In the genomic region with DNA sequence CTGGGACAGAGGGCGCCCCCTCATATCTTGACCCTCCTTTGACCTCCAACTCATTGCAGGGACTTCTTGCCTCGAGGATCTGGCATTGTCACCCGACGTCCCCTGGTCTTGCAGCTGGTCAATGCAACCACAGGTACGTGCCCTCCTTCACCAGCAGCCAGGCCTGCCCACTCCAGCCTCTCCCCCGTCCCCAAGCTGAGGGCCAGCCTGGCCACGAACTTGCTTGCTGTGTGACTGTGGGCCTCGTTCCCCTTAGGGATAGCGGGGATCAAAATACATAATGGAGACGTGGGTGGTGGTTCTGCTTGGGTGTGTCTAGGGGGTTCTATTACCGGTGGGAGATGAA, we compare ENCODE assay signal across 8 cellular contexts. TPM values are rescaled to one million over a fixed set of nuclear protein-coding genes. Genes with fewer than 3 reads are reported as not detected.
A peak's percentile ranks its signal among the peaks of the same experiment; 100 is the strongest.
DNase-seq lines count a peak whose midpoint lies in the region; ATAC-seq and TF ChIP-seq lines count a peak whose summit lies in the region.

No MANE protein-coding gene starts in this region.

- intact Hi-C loops in CD8-positive, alpha-beta T cell (cut with DNase I, micrococcal nuclease): loop anchor here (1.0 kb wide), 3 partner anchors 15 to 32 kb away; partner anchors contain the start of genes CIZ1 (in 1 of the 2) and DNM1 (in 1 of the 2)
- intact Hi-C loops in ovary (cut with DNase I): no loop called here
- intact Hi-C loops in posterior cingulate gyrus (cut with DNase I): no loop called here
- intact Hi-C loops in testis (cut with DNase I; ENCODE audit: low total_unique reads): no loop called here

- peak overlapping the region; percentile 64 for H3K4me3 ChIP-seq in CD8-positive, alpha-beta T cell (ENCODE audit: low read depth, low read length)
- H3K4me3 ChIP-seq in endodermal cell (ENCODE audit: low read length) (peak overlapping the region; percentile 66), ovary (peak overlapping the region; percentile 35), testis (peak overlapping the region in 1 of 2 donors; percentile 9)

- TF ChIP-seq CTCF in CD8-positive, alpha-beta T cell (IDR thresholded peaks at IDR 0.05): no peak
- no peak for TF ChIP-seq CTCF in RWPE1 (conservative IDR thresholded peaks at IDR 0.05; ENCODE audit: low read depth)
- no peak for TF ChIP-seq CTCF in endodermal cell (conservative IDR thresholded peaks at IDR 0.05)
- no peak for TF ChIP-seq CTCF in ovary (IDR thresholded peaks at IDR 0.05)
- TF ChIP-seq CTCF in testis (IDR thresholded peaks at IDR 0.05): no peak

- no peak overlapping the region for H3K27ac Mint-ChIP-seq in CD8-positive, alpha-beta T cell
- peak overlapping the region; percentile 91 for H3K27ac Mint-ChIP-seq in endodermal cell

- no peak overlapping the region for H3K27ac ChIP-seq in CD8-positive, alpha-beta T cell (ENCODE audit: low read depth, low read length)
- H3K27ac ChIP-seq in RWPE1: peak overlapping the region; percentile 59
- H3K27ac ChIP-seq in endodermal cell (ENCODE audit: low read depth, low read length): no peak overlapping the region
- H3K27ac ChIP-seq in ovary: no peak overlapping the region
- H3K27ac ChIP-seq in testis: no peak overlapping the region

- no peaks in the 10 kb centered on the region for H3K9me3 ChIP-seq in CD8-positive, alpha-beta T cell (ENCODE audit: low read length)
- H3K9me3 ChIP-seq in endodermal cell (ENCODE audit: control insufficient read depth, low read length) (no peaks in the 10 kb centered on the region), ovary (no peaks in the 10 kb centered on the region), testis (no peaks in the 10 kb centered on the region)

- H3K27me3 ChIP-seq in CD8-positive, alpha-beta T cell (ENCODE audit: insufficient read depth, low read length): no peaks in the 10 kb centered on the region
- H3K27me3 ChIP-seq in endodermal cell (ENCODE audit: control insufficient read depth, insufficient read depth, low read length, poor library complexity, severe bottlenecking) (no peaks in the 10 kb centered on the region), ovary (no peaks in the 10 kb centered on the region), testis (no peaks in the 10 kb centered on the region)

- no peaks in the 10 kb centered on the region for H3K36me3 ChIP-seq in CD8-positive, alpha-beta T cell (ENCODE audit: insufficient read depth, low read length)
- H3K36me3 ChIP-seq in endodermal cell (ENCODE audit: control insufficient read depth, insufficient read depth, low read length) (peaks cover 16% of the 10 kb centered on the region), ovary (no peaks in the 10 kb centered on the region), testis (ENCODE audit: low read depth, missing control alignments) (no peaks in the 10 kb centered on the region)

- H3K9me3 Mint-ChIP-seq in CD8-positive, alpha-beta T cell: no peaks in the 10 kb centered on the region
- H3K9me3 Mint-ChIP-seq in endodermal cell: no peaks in the 10 kb centered on the region

- peaks cover 14% of the 10 kb centered on the region for H3K4me1 ChIP-seq in CD8-positive, alpha-beta T cell (ENCODE audit: insufficient read depth, low read length)
- H3K4me1 ChIP-seq in endodermal cell (ENCODE audit: control insufficient read depth, insufficient read depth, low read length): peaks cover 4% of the 10 kb centered on the region
- peaks cover 3% of the 10 kb centered on the region for H3K4me1 ChIP-seq in ovary (ENCODE audit: insufficient read depth)
- H3K4me1 ChIP-seq in testis: no peaks in the 10 kb centered on the region

- DNase-seq in CD8-positive, alpha-beta T cell: no peak
- no peak for DNase-seq in RWPE1 (ENCODE audit: low spot score)
- no peak for DNase-seq in endodermal cell
- DNase-seq in ovary: no peak
- DNase-seq in posterior cingulate gyrus: no peak
- no peak for DNase-seq in NAMALWA (ENCODE audit: low spot score)
- no peak for DNase-seq in testis

- H3K27me3 Mint-ChIP-seq in CD8-positive, alpha-beta T cell (ENCODE audit: low read depth): peaks cover 4% of the 10 kb centered on the region
- peaks cover 2% of the 10 kb centered on the region for H3K27me3 Mint-ChIP-seq in endodermal cell (ENCODE audit: insufficient read depth)

- TF ChIP-seq POLR2A in ovary (IDR thresholded peaks at IDR 0.05) (no peak), testis (IDR thresholded peaks at IDR 0.05) (no peak)

- ATAC-seq in CD8-positive, alpha-beta T cell: no peak
- no peak for ATAC-seq in HG03457 (IDR thresholded peaks at IDR 0.05; ENCODE audit: unreplicated experiment)

- CTCF ChIA-PET in CD8-positive, alpha-beta T cell (lab: Charles Lee): interaction anchor here (1.2 kb wide), 1 partner anchor 10 kb away, joined by 4 read pairs; no protein-coding TSS in a partner anchor
- CTCF ChIA-PET in RWPE1 (lab: Yijun Ruan, JAX): interaction anchor here (1.1 to 1.2 kb wide), 2 partner anchors 17 to 37 kb away, joined by 3 to 6 read pairs; no protein-coding TSS in a partner anchor

- no peak overlapping the region for H3K9ac ChIP-seq in endodermal cell (ENCODE audit: extremely low read depth, low read length, poor library complexity, severe bottlenecking)

- no peaks in the 10 kb centered on the region for H3K36me3 Mint-ChIP-seq in CD8-positive, alpha-beta T cell
- H3K36me3 Mint-ChIP-seq in endodermal cell (ENCODE audit: low read depth): peaks cover 18% of the 10 kb centered on the region

- H3K4me3 Mint-ChIP-seq in CD8-positive, alpha-beta T cell: peak overlapping the region; percentile 77
- peak overlapping the region; percentile 62 for H3K4me3 Mint-ChIP-seq in endodermal cell

- H3K4me1 Mint-ChIP-seq in CD8-positive, alpha-beta T cell (ENCODE audit: low read depth): peaks cover 11% of the 10 kb centered on the region
- H3K4me1 Mint-ChIP-seq in endodermal cell: peaks cover 6% of the 10 kb centered on the region

- POLR2A ChIA-PET in CD8-positive, alpha-beta T cell (lab: Charles Lee): interaction anchor here (0.6 kb wide), 1 partner anchor 312 kb away, joined by 3 read pairs; no protein-coding TSS in a partner anchor
- POLR2A ChIA-PET in RWPE1 (lab: Yijun Ruan, JAX; ENCODE audit: low non-redundant PET): no interaction called here

- TF ChIP-seq EP300 in ovary (IDR thresholded peaks at IDR 0.05): no peak

- WGBS in endodermal cell (ENCODE audit: insufficient coverage in 1 of 2, insufficient read length in 1 of 2), 2 experiments: 88 to 95% methylated on average over 6 to 11 of the region's 11 CpGs
- WGBS in ovary, 3 donors: 60 to 71% (median 68%) methylated on average over 11 of the region's 11 CpGs
- WGBS in testis, 2 donors: 59 to 61% methylated on average over 11 of the region's 11 CpGs

RNA-seq across cellular contexts. Expression of gene DNM1, which starts 15.0 kb away (rescaled TPM):
- 1 to 10 TPM; 1.4 to 1.5 TPM for total RNA-seq in CD8-positive, alpha-beta T cell
- total RNA-seq in endodermal cell (100 to 1,000 TPM in 1 of 2 donors, 10 to 100 TPM in 1; 55.8 to 147 TPM), ovary (10 to 100 TPM in 1 of 7 donors, 1 to 10 TPM in 6; 1.2 to 10.4 (median 4.6) TPM), testis (1 to 10 TPM; 8.0 to 9.8 TPM)
- 78.9 TPM for polyA plus RNA-seq in endodermal cell (2013, experiment 1 of 2)
- 83.8 TPM for polyA plus RNA-seq in endodermal cell (2013, experiment 2 of 2)
- polyA plus RNA-seq in ovary (1 to 10 TPM; 2.0 to 7.6 TPM), testis (ENCODE audit: insufficient read depth, low read depth, low replicate concordance) (10.7 TPM)

RNA-seq across cellular contexts. Expression of gene CIZ1, which starts 26.8 kb away (rescaled TPM):
- total RNA-seq in CD8-positive, alpha-beta T cell: 100 to 1,000 TPM; 109 to 116 TPM
- 100 to 1,000 TPM; 115 to 117 TPM for total RNA-seq in endodermal cell
- polyA plus RNA-seq in endodermal cell (2013, experiment 1 of 2): 123 TPM
- polyA plus RNA-seq in endodermal cell (2013, experiment 2 of 2): 111 TPM
- total RNA-seq in ovary: 100 to 1,000 TPM in 5 of 7 donors, 10 to 100 TPM in 2; 53.1 to 185 (median 153) TPM
- 10 to 100 TPM; 86.6 to 87.8 TPM for polyA plus RNA-seq in ovary
- total RNA-seq in testis: 100 to 1,000 TPM; 114 to 115 TPM
- 159 TPM for polyA plus RNA-seq in testis (ENCODE audit: insufficient read depth, low read depth, low replicate concordance)

RNA-seq across cellular contexts. Expression of gene GOLGA2, which starts 57.7 kb away (rescaled TPM):
- 10 to 100 TPM; 49.9 to 59.0 TPM for total RNA-seq in CD8-positive, alpha-beta T cell
- total RNA-seq in endodermal cell: 100 to 1,000 TPM in 1 of 2 donors, 10 to 100 TPM in 1; 91.9 to 101 TPM
- polyA plus RNA-seq in endodermal cell (2013, experiment 1 of 2): 50.7 TPM
- polyA plus RNA-seq in endodermal cell (2013, experiment 2 of 2): 43.8 TPM
- 100 to 1,000 TPM in 4 of 7 donors, 10 to 100 TPM in 3; 53.2 to 117 (median 107) TPM for total RNA-seq in ovary
- polyA plus RNA-seq in ovary: 100 to 1,000 TPM in 1 of 2 donors, 10 to 100 TPM in 1; 63.7 to 114 TPM
- total RNA-seq in testis: 100 to 1,000 TPM; 103 to 133 TPM
- polyA plus RNA-seq in testis (ENCODE audit: insufficient read depth, low read depth, low replicate concordance): 79.8 TPM

RNA-seq across cellular contexts. Expression of gene SWI5, which starts 57.9 kb away (rescaled TPM):
- total RNA-seq in CD8-positive, alpha-beta T cell: 1 to 10 TPM; 3.5 to 4.3 TPM
- 10 to 100 TPM; 33.4 to 46.9 TPM for total RNA-seq in endodermal cell
- 27.5 TPM for polyA plus RNA-seq in endodermal cell (2013, experiment 1 of 2)
- 28.4 TPM for polyA plus RNA-seq in endodermal cell (2013, experiment 2 of 2)
- 10 to 100 TPM; 22.4 to 48.9 (median 29.5) TPM for total RNA-seq in ovary
- polyA plus RNA-seq in ovary: 10 to 100 TPM; 34.4 to 46.4 TPM
- total RNA-seq in testis: 100 to 1,000 TPM in 1 of 2 donors, 10 to 100 TPM in 1; 69.3 to 131 TPM
- 164 TPM for polyA plus RNA-seq in testis (ENCODE audit: insufficient read depth, low read depth, low replicate concordance)

RNA-seq across cellular contexts. Expression of gene BBLN, which starts 58.1 kb away (rescaled TPM):
- total RNA-seq in CD8-positive, alpha-beta T cell: 10 to 100 TPM; 56.6 to 67.4 TPM
- total RNA-seq in endodermal cell: 10 to 100 TPM; 65.7 to 82.1 TPM
- polyA plus RNA-seq in endodermal cell (2013, experiment 1 of 2): 105 TPM
- 99.0 TPM for polyA plus RNA-seq in endodermal cell (2013, experiment 2 of 2)
- 100 to 1,000 TPM in 1 of 7 donors, 10 to 100 TPM in 6; 17.9 to 210 (median 31.7) TPM for total RNA-seq in ovary
- 10 to 100 TPM in 1 of 2 donors, 1 to 10 TPM in 1; 2.4 to 59.3 TPM for polyA plus RNA-seq in ovary
- total RNA-seq in testis: 100 to 1,000 TPM; 219 to 225 TPM
- polyA plus RNA-seq in testis (ENCODE audit: insufficient read depth, low read depth, low replicate concordance): 56.9 TPM

Comparison
In these comparisons a context has a peak if more than half of its experiments do, and no peak if none do; other contexts are left out.
1. RNA of gene DNM1, which starts 15.0 kb away (total RNA-seq): 55.8 to 147 TPM in endodermal cell; 8.0 to 9.8 TPM in testis, 1.2 to 10.4 TPM in ovary and 1.4 to 1.5 TPM in CD8-positive, alpha-beta T cell; every median in the first group is over 4 times any median in the second.
2. intact Hi-C loops: an anchor here in CD8-positive, alpha-beta T cell (1.0 kb wide); none called in ovary, posterior cingulate gyrus and testis.